Comparison of ENCODE assay signal across 8 cellular contexts in genomic region chr6:43491750-43492661, GRCh38. TPM values are rescaled to one million over a fixed set of nuclear protein-coding genes. Genes with fewer than 3 reads are reported as not detected.
DNase-seq lines count a peak whose midpoint lies in the region; ATAC-seq and TF ChIP-seq lines count a peak whose summit lies in the region.

No MANE protein-coding gene starts in this region.

- CTCF ChIA-PET in CD8-positive, alpha-beta memory T cell (lab: Charles Lee), result interaction anchor here (1.7 to 10.1 kb wide), 2 partner anchors 13 to 38 kb away, joined by 4 to 93 read pairs; no protein-coding TSS in a partner anchor
- CTCF ChIA-PET in Panc1 (lab: Charles Lee), result no interaction called here

- no peaks in the 10 kb centered on the region for H3K9me3 Mint-ChIP-seq in CD8-positive, alpha-beta memory T cell
- no peaks in the 10 kb centered on the region for H3K9me3 Mint-ChIP-seq in osteocyte (ENCODE audit: unreplicated experiment)

- peaks cover 22% of the 10 kb centered on the region for H3K4me1 ChIP-seq in CD8-positive, alpha-beta memory T cell (ENCODE audit: insufficient read depth, low read length)
- H3K4me1 ChIP-seq in Panc1 (ENCODE audit: control insufficient read depth, insufficient read depth, low read length), result peaks cover 19% of the 10 kb centered on the region

- no peak for DNase-seq in CD8-positive, alpha-beta memory T cell
- DNase-seq in Panc1 (ENCODE audit: low read depth, low spot score), result no peak
- peak; percentile 72 for DNase-seq in fibroblast of peridontal ligament (ENCODE audit: extremely low read depth)
- DNase-seq in osteocyte (ENCODE audit: extremely low spot score, unreplicated experiment), result no peak
- no peak for DNase-seq in NCI-H187 (lab: John Stamatoyannopoulos, UW)
- DNase-seq in effector CD4-positive, alpha-beta T cell, result no peak
- DNase-seq in NOMO-1 (lab: John Stamatoyannopoulos, UW; ENCODE audit: unreplicated experiment in 2 of 2), result no peak

- TF ChIP-seq CTCF in Panc1 (IDR thresholded peaks at IDR 0.05) (no peak), osteocyte (IDR thresholded peaks at IDR 0.05) (no peak)

- intact Hi-C loops in Panc1 (cut with micrococcal nuclease; ENCODE audit: unreplicated experiment), result no loop called here

- no TSS peak for BruUV-seq in Panc1 (replicated peaks; lab: Mats Ljungman, UMichigan)

- H3K4me3 Mint-ChIP-seq in CD8-positive, alpha-beta memory T cell, result no peak overlapping the region
- H3K4me3 Mint-ChIP-seq in osteocyte (ENCODE audit: unreplicated experiment), result peak overlapping the region; percentile 47

- H3K36me3 ChIP-seq in CD8-positive, alpha-beta memory T cell (ENCODE audit: insufficient read depth, low read length), result no peaks in the 10 kb centered on the region
- no peaks in the 10 kb centered on the region for H3K36me3 ChIP-seq in Panc1 (ENCODE audit: control insufficient read depth, insufficient read depth, low read length)

- in situ Hi-C loops in Panc1 (cut with HindIII; ENCODE audit: low pct_unique_long_range_greater_than_20kb, low sequenced_read_pairs), result no loop called here

- H3K9me3 ChIP-seq in CD8-positive, alpha-beta memory T cell (ENCODE audit: low read length), result no peaks in the 10 kb centered on the region
- H3K9me3 ChIP-seq in Panc1 (ENCODE audit: control insufficient read depth, insufficient read depth, low read depth, low read length), result no peaks in the 10 kb centered on the region

- no peak overlapping the region for H3K4me3 ChIP-seq in CD8-positive, alpha-beta memory T cell (ENCODE audit: low read length)
- no peak overlapping the region for H3K4me3 ChIP-seq in Panc1 (ENCODE audit: low read depth in 2 of 2, low read length in 2 of 2)

- peaks cover 0 to 28% (median 3%) of the 10 kb centered on the region in 3 donors for H3K36me3 Mint-ChIP-seq in CD8-positive, alpha-beta memory T cell
- peaks cover 2% of the 10 kb centered on the region for H3K36me3 Mint-ChIP-seq in osteocyte (ENCODE audit: unreplicated experiment)

- POLR2A ChIA-PET in CD8-positive, alpha-beta memory T cell (lab: Charles Lee), result no interaction called here
- POLR2A ChIA-PET in Panc1 (lab: Charles Lee), result no interaction called here

- H3K4me1 Mint-ChIP-seq in CD8-positive, alpha-beta memory T cell, result peaks cover 26 to 57% (median 34%) of the 10 kb centered on the region in 3 donors
- peaks cover 68% of the 10 kb centered on the region for H3K4me1 Mint-ChIP-seq in osteocyte (ENCODE audit: unreplicated experiment)

- H3K27me3 ChIP-seq in CD8-positive, alpha-beta memory T cell (ENCODE audit: insufficient read depth, low read length, poor library complexity, severe bottlenecking), result no peaks in the 10 kb centered on the region
- H3K27me3 ChIP-seq in Panc1 (ENCODE audit: control insufficient read depth, insufficient read depth, low read length), result no peaks in the 10 kb centered on the region

- ATAC-seq in Panc1 (peak; percentile 36; the same call in 1 of the 2 replicates), GM18520 (IDR thresholded peaks at IDR 0.05; ENCODE audit: unreplicated experiment) (no peak)

- no peak overlapping the region for H3K27ac ChIP-seq in CD8-positive, alpha-beta memory T cell (ENCODE audit: low read depth, low read length)
- no peak overlapping the region for H3K27ac ChIP-seq in Panc1 (ENCODE audit: low read length)

- H3K27ac Mint-ChIP-seq in CD8-positive, alpha-beta memory T cell, result peak overlapping the region in 5 of 8 donors; percentile 17 to 95 (median 42)
- peak overlapping the region; percentile 84 for H3K27ac Mint-ChIP-seq in osteocyte (ENCODE audit: unreplicated experiment)

- H3K27me3 Mint-ChIP-seq in CD8-positive, alpha-beta memory T cell, result no peaks in the 10 kb centered on the region
- H3K27me3 Mint-ChIP-seq in osteocyte (ENCODE audit: unreplicated experiment), result no peaks in the 10 kb centered on the region

RNA-seq across cellular contexts. Expression of gene TJAP1, which starts 14.6 kb away (rescaled TPM):
- total RNA-seq in CD8-positive, alpha-beta memory T cell, result 10 to 100 TPM; 48.8 to 49.1 TPM
- 11.8 TPM for polyA plus RNA-seq in CD8-positive, alpha-beta memory T cell
- 42.7 TPM for total RNA-seq in Panc1 (2021; ENCODE audit: unreplicated experiment)
- 37.8 TPM for polyA plus RNA-seq in Panc1 (2012; ENCODE audit: insufficient read length)
- 38.7 and 42.8 TPM in 2 replicates for total RNA-seq in osteocyte

RNA-seq across cellular contexts. Expression of gene LRRC73, which starts 18.1 kb away (rescaled TPM):
- under 1 TPM; 0.11 to 0.13 TPM for total RNA-seq in CD8-positive, alpha-beta memory T cell
- not detected for polyA plus RNA-seq in CD8-positive, alpha-beta memory T cell
- total RNA-seq in Panc1 (2021; ENCODE audit: unreplicated experiment) (2.9 TPM), osteocyte (0.29 and 0.40 TPM in 2 replicates)
- polyA plus RNA-seq in Panc1 (2012; ENCODE audit: insufficient read length), result 2.8 TPM

RNA-seq across cellular contexts. Expression of gene YIPF3, which starts 24.7 kb away (rescaled TPM):
- 10 to 100 TPM; 48.9 to 49.1 TPM for total RNA-seq in CD8-positive, alpha-beta memory T cell
- 86.5 TPM for polyA plus RNA-seq in CD8-positive, alpha-beta memory T cell
- total RNA-seq in Panc1 (2021; ENCODE audit: unreplicated experiment) (81.8 TPM), osteocyte (148 and 151 TPM in 2 replicates)
- polyA plus RNA-seq in Panc1 (2012; ENCODE audit: insufficient read length), result 154 TPM

RNA-seq across cellular contexts. Expression of gene POLR1C, which starts 24.9 kb away (rescaled TPM):
- 100 to 1,000 TPM; 122 to 124 TPM for total RNA-seq in CD8-positive, alpha-beta memory T cell
- 19.6 TPM for polyA plus RNA-seq in CD8-positive, alpha-beta memory T cell
- total RNA-seq in Panc1 (2021; ENCODE audit: unreplicated experiment) (65.1 TPM), osteocyte (27.9 and 32.8 TPM in 2 replicates)
- 33.6 TPM for polyA plus RNA-seq in Panc1 (2012; ENCODE audit: insufficient read length)

RNA-seq across cellular contexts. Expression of gene DLK2, which starts 36.7 kb away (rescaled TPM):
- total RNA-seq in CD8-positive, alpha-beta memory T cell, result 1 to 10 TPM; 1.9 TPM
- polyA plus RNA-seq in CD8-positive, alpha-beta memory T cell, result 1.4 TPM
- total RNA-seq in Panc1 (2021; ENCODE audit: unreplicated experiment) (19.1 TPM), osteocyte (0.43 TPM in 1 of 2 replicates, not detected in the other)
- polyA plus RNA-seq in Panc1 (2012; ENCODE audit: insufficient read length), result 28.1 TPM
